9 cellular contexts compared by ENCODE assay signal in the genomic region with DNA sequence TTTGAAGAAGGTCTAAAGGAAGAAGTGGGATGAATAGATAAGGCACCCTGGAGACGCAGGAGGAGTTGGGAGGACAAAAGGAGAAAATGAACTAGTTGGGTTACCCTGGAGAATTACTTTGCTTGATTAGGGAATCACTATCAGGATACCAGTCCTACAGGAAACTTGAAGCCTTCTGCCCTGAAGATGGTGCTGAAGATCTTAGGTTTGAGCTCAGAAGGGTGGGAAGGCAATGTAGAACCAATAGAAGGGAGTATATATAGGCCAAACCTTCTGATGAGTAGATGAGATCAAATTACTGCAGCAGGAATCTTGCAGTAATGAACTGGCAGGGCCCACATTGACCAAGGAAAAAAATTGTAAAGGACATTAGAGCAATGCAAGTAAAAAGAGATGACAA.
DNase-seq lines count a peak whose midpoint lies in the region; ATAC-seq and TF ChIP-seq lines count a peak whose summit lies in the region.
"Had no signal": no experiment of that assay in that cellular context is flagged by ENCODE, and none has a peak within 500 bp of the region (broad histone marks: within the 10 kb centered on the region; RNA-seq: fewer than 3 reads in every experiment).

No MANE protein-coding gene starts in this region.

- H3K27me3 ChIP-seq in MM.1S (replicated peaks; ENCODE audit: insufficient read depth, low read length), result no peaks in the 10 kb centered on the region
- no peaks in the 10 kb centered on the region for H3K27me3 ChIP-seq in naive thymus-derived CD4-positive, alpha-beta T cell (ENCODE audit: control insufficient read depth in 2 of 2, insufficient read depth in 2 of 2, low read length in 2 of 2)
- H3K27me3 ChIP-seq: cardiac muscle cell had no signal

- H3K79me2 ChIP-seq in MM.1S (ENCODE audit: low read length), result no peaks in the 10 kb centered on the region

- ATAC-seq in naive thymus-derived CD4-positive, alpha-beta T cell, result peak; percentile 44
- ATAC-seq in HG02938 (IDR thresholded peaks at IDR 0.05; ENCODE audit: unreplicated experiment), result no peak
- no peak for ATAC-seq in stimulated activated naive CD8-positive, alpha-beta T cell treated with anti-CD3 and anti-CD28 coated beads, Interleukin-15, amount 100 ng/mL, for 72 hours

- no peaks in the 10 kb centered on the region for H3K9me3 ChIP-seq in MM.1S (replicated peaks; ENCODE audit: insufficient read depth, low read length)
- H3K9me3 ChIP-seq in naive thymus-derived CD4-positive, alpha-beta T cell (ENCODE audit: control insufficient read depth in 2 of 3, low read length in 3 of 3), result no peaks in the 10 kb centered on the region

- no peaks in the 10 kb centered on the region for H3K9me2 ChIP-seq in MM.1S (replicated peaks; ENCODE audit: insufficient read depth, low read length)

- CTCF ChIA-PET in naive thymus-derived CD4-positive, alpha-beta T cell (lab: Charles Lee), result interaction anchor here (0.6 to 2.5 kb wide), 10 partner anchors 9 to 125 kb away, joined by 3 to 12 read pairs (median 4); partner anchors contain the start of gene CACYBP

- peaks cover 3% of the 10 kb centered on the region for H3K36me3 Mint-ChIP-seq in brain
- H3K36me3 Mint-ChIP-seq in naive thymus-derived CD4-positive, alpha-beta T cell, result peaks cover 0 to 8% (median 4%) of the 10 kb centered on the region in 5 donors

- no peaks in the 10 kb centered on the region for H3K36me3 ChIP-seq in MM.1S (replicated peaks; ENCODE audit: insufficient read depth, low read length)
- no peaks in the 10 kb centered on the region for H3K36me3 ChIP-seq in naive thymus-derived CD4-positive, alpha-beta T cell (ENCODE audit: control insufficient read depth in 2 of 3, insufficient read depth in 3 of 3, low read length in 3 of 3)
- H3K36me3 ChIP-seq: cardiac muscle cell had no signal

- H3F3A ChIP-seq in MM.1S (ENCODE audit: insufficient read depth, low read length), result no peaks in the 10 kb centered on the region

- no peaks in the 10 kb centered on the region for H3K4me1 ChIP-seq in MM.1S (ENCODE audit: low read length)
- H3K4me1 ChIP-seq in naive thymus-derived CD4-positive, alpha-beta T cell (ENCODE audit: control insufficient read depth in 2 of 2, insufficient read depth in 2 of 2, low read length in 2 of 2), result no peaks in the 10 kb centered on the region

- DNase-seq in EH (ENCODE audit: low read depth), result peak; percentile 55
- DNase-seq in MM.1S, result peak; percentile 38
- DNase-seq in naive thymus-derived CD4-positive, alpha-beta T cell, result peak in 3 of 9 donors; percentile 9 to 35 (median 27)
- no peak for DNase-seq in stimulated activated naive CD8-positive, alpha-beta T cell treated with anti-CD3 and anti-CD28 coated beads, Interleukin-15, amount 100 ng/mL, for 72 hours
- no peak for DNase-seq in activated naive CD4-positive, alpha-beta T cell treated with Interleukin-2 at 50 U/mL for 16 hours
- DNase-seq: SW 1271 had no signal

- H3K27ac Mint-ChIP-seq in brain, result peak overlapping the region in 3 of 5 experiments; percentile 27 to 85 (median 47)
- peak overlapping the region in 2 of 9 donors; percentile 22 to 46 for H3K27ac Mint-ChIP-seq in naive thymus-derived CD4-positive, alpha-beta T cell
- no peak overlapping the region for H3K27ac Mint-ChIP-seq in stimulated activated naive CD8-positive, alpha-beta T cell treated with anti-CD3 and anti-CD28 coated beads, Interleukin-15, amount 100 ng/mL, for 72 hours

- no peak overlapping the region for H3K27ac ChIP-seq in MM.1S (ENCODE audit: low read length)
- no peak overlapping the region for H3K27ac ChIP-seq in naive thymus-derived CD4-positive, alpha-beta T cell (ENCODE audit: low read depth, low read length)
- H3K27ac ChIP-seq: cardiac muscle cell had no signal

- H3K9me3 Mint-ChIP-seq in brain, result no peaks in the 10 kb centered on the region
- H3K9me3 Mint-ChIP-seq in naive thymus-derived CD4-positive, alpha-beta T cell, result no peaks in the 10 kb centered on the region
- H3K9me3 Mint-ChIP-seq in stimulated activated naive CD8-positive, alpha-beta T cell treated with anti-CD3 and anti-CD28 coated beads, Interleukin-15, amount 100 ng/mL, for 72 hours, result no peaks in the 10 kb centered on the region

- TF ChIP-seq CTCF in MM.1S (IDR thresholded peaks at IDR 0.05; ENCODE audit: low read length) (peak; percentile 26), brain (conservative IDR thresholded peaks at IDR 0.05) (no peak)

- no peaks in the 10 kb centered on the region for H3K27me3 Mint-ChIP-seq in brain
- no peaks in the 10 kb centered on the region for H3K27me3 Mint-ChIP-seq in naive thymus-derived CD4-positive, alpha-beta T cell
- H3K27me3 Mint-ChIP-seq in stimulated activated naive CD8-positive, alpha-beta T cell treated with anti-CD3 and anti-CD28 coated beads, Interleukin-15, amount 100 ng/mL, for 72 hours, result no peaks in the 10 kb centered on the region

- H3K4me1 Mint-ChIP-seq in brain, result peaks cover 13% of the 10 kb centered on the region
- peaks cover 0 to 9% (median 4%) of the 10 kb centered on the region in 7 donors for H3K4me1 Mint-ChIP-seq in naive thymus-derived CD4-positive, alpha-beta T cell
- H3K4me1 Mint-ChIP-seq in stimulated activated naive CD8-positive, alpha-beta T cell treated with anti-CD3 and anti-CD28 coated beads, Interleukin-15, amount 100 ng/mL, for 72 hours, result no peaks in the 10 kb centered on the region

- POLR2A ChIA-PET in naive thymus-derived CD4-positive, alpha-beta T cell (lab: Charles Lee), result interaction anchor here (1.0 to 2.2 kb wide), 5 partner anchors 82 to 116 kb away, joined by 3 to 13 read pairs (median 3); partner anchors contain the start of gene CACYBP

- no peak overlapping the region for H3K4me2 ChIP-seq in MM.1S (ENCODE audit: low read depth, low read length)

- H3K9ac ChIP-seq in MM.1S (ENCODE audit: low read length), result no peak overlapping the region

- no peak overlapping the region for H2AFZ ChIP-seq in MM.1S (ENCODE audit: low read length)

- H4K20me1 ChIP-seq in MM.1S (ENCODE audit: insufficient read depth, low read length), result no peaks in the 10 kb centered on the region

- intact Hi-C loops in naive thymus-derived CD4-positive, alpha-beta T cell (cut with micrococcal nuclease), result loop anchor here (1.0 to 10.0 kb wide), 6 partner anchors 84 to 115 kb away; partner anchors contain the start of gene CACYBP (in 1 of the 2)

- H3K4me3 ChIP-seq in MM.1S (ENCODE audit: low read length), result no peak overlapping the region
- no peak overlapping the region for H3K4me3 ChIP-seq in naive thymus-derived CD4-positive, alpha-beta T cell (ENCODE audit: low read length)
- H3K4me3 ChIP-seq: cardiac muscle cell had no signal

- peak overlapping the region in 1 of 5 experiments; percentile 8 for H3K4me3 Mint-ChIP-seq in brain
- H3K4me3 Mint-ChIP-seq in naive thymus-derived CD4-positive, alpha-beta T cell, result no peak overlapping the region
- no peak overlapping the region for H3K4me3 Mint-ChIP-seq in stimulated activated naive CD8-positive, alpha-beta T cell treated with anti-CD3 and anti-CD28 coated beads, Interleukin-15, amount 100 ng/mL, for 72 hours

Comparison
In these comparisons a context has a peak if more than half of its experiments do, and no peak if none do; other contexts are left out.
1. DNase-seq: peak in EH (single experiment) and MM.1S (single experiment); none in stimulated activated naive CD8-positive, alpha-beta T cell treated with anti-CD3 and anti-CD28 coated beads, Interleukin-15, amount 100 ng/mL, for 72 hours (0 of 2) and activated naive CD4-positive, alpha-beta T cell treated with Interleukin-2 at 50 U/mL for 16 hours (single experiment).
2. H3K27ac Mint-ChIP-seq: peak in brain (3 of 5); none in stimulated activated naive CD8-positive, alpha-beta T cell treated with anti-CD3 and anti-CD28 coated beads, Interleukin-15, amount 100 ng/mL, for 72 hours (0 of 2).